In genomic region chr2:24926220-24926601, GRCh38 we compare ENCODE assay signal across 14 cellular contexts. TPM values are rescaled to one million over a fixed set of nuclear protein-coding genes. Genes with fewer than 3 reads are reported as not detected.
DNase-seq lines count a peak whose midpoint lies in the region; ATAC-seq and TF ChIP-seq lines count a peak whose summit lies in the region.
"Had no signal": no experiment of that assay in that cellular context is flagged by ENCODE, and none has a peak within 500 bp of the region (broad histone marks: within the 10 kb centered on the region; RNA-seq: fewer than 3 reads in every experiment).

No MANE protein-coding gene starts in this region.

- H3K4me3 ChIP-seq in colonic mucosa (peak overlapping the region; percentile 22), thyroid gland (replicated peaks in 1 of 3) (no peak overlapping the region)

- no peaks in the 10 kb centered on the region for H3K27me3 ChIP-seq in colonic mucosa
- H3K27me3 ChIP-seq in thyroid gland: no peaks in the 10 kb centered on the region

- ATAC-seq in omental fat pad (ENCODE audit: low FRiP score): peak; percentile 4
- no peak for ATAC-seq in HG02571 (IDR thresholded peaks at IDR 0.05; ENCODE audit: unreplicated experiment)
- no peak for ATAC-seq in GM18861 (IDR thresholded peaks at IDR 0.05; ENCODE audit: unreplicated experiment)
- ATAC-seq: Panc1 had no signal

- no peak overlapping the region for H3K4me3 Mint-ChIP-seq in activated naive CD4-positive, alpha-beta T cell treated with anti-CD3 and anti-CD28 coated beads, Interleukin-2, amount 50 U/mL, for 24 hours

- intact Hi-C loops in colonic mucosa (cut with DNase I): no loop called here
- intact Hi-C loops in thyroid gland (cut with DNase I): no loop called here

- TF ChIP-seq CTCF in colonic mucosa (IDR thresholded peaks at IDR 0.05) (no peak), omental fat pad (IDR thresholded peaks at IDR 0.05) (no peak), thyroid gland (IDR thresholded peaks at IDR 0.05) (no peak)

- H3K4me1 ChIP-seq in colonic mucosa (no peaks in the 10 kb centered on the region), thyroid gland (no peaks in the 10 kb centered on the region)

- H3K27ac ChIP-seq in colonic mucosa: no peak overlapping the region
- H3K27ac ChIP-seq in thyroid gland: peak overlapping the region in 2 of 3 donors; percentile 33 to 38

- peaks cover under 1% of the 10 kb centered on the region for H3K4me1 Mint-ChIP-seq in activated naive CD4-positive, alpha-beta T cell treated with anti-CD3 and anti-CD28 coated beads, Interleukin-2, amount 50 U/mL, for 24 hours

- H3K9me3 ChIP-seq in colonic mucosa (no peaks in the 10 kb centered on the region), thyroid gland (no peaks in the 10 kb centered on the region)

- DNase-seq in activated naive CD4-positive, alpha-beta T cell (lab: John Stamatoyannopoulos, UW): no peak
- DNase-seq in colonic mucosa (no peak), omental fat pad (ENCODE audit: low spot score) (no peak), thyroid gland (no peak), DMS79 treated with DMSO at 0.1 percent for 48 hours (lab: John Stamatoyannopoulos, UW) (no peak)
- DNase-seq: midbrain, NCI-H1048, NCI-H2227 treated with DMSO at 0.1 percent for 48 hours had no signal

- H3K9me3 Mint-ChIP-seq in activated naive CD4-positive, alpha-beta T cell treated with anti-CD3 and anti-CD28 coated beads, Interleukin-2, amount 50 U/mL, for 24 hours: no peaks in the 10 kb centered on the region
- H3K9me3 Mint-ChIP-seq: activated CD4-positive, alpha-beta T cell treated with anti-CD3 and anti-CD28 coated beads, Interleukin-2, amount 10 ng/mL, durations not matched to agents 24 days and 14 days had no signal

- peak overlapping the region; percentile 79 for H3K27ac Mint-ChIP-seq in activated naive CD4-positive, alpha-beta T cell treated with anti-CD3 and anti-CD28 coated beads, Interleukin-2, amount 50 U/mL, for 24 hours
- H3K27ac Mint-ChIP-seq: activated CD4-positive, alpha-beta T cell treated with anti-CD3 and anti-CD28 coated beads, Interleukin-2, amount 10 ng/mL, durations not matched to agents 24 days and 14 days; progenitor cell of endocrine pancreas had no signal

- no peak for TF ChIP-seq POLR2A in thyroid gland (IDR thresholded peaks at IDR 0.05)

- H3K27me3 Mint-ChIP-seq in activated naive CD4-positive, alpha-beta T cell treated with anti-CD3 and anti-CD28 coated beads, Interleukin-2, amount 50 U/mL, for 24 hours: no peaks in the 10 kb centered on the region

- no peaks in the 10 kb centered on the region for H3K36me3 Mint-ChIP-seq in activated naive CD4-positive, alpha-beta T cell treated with anti-CD3 and anti-CD28 coated beads, Interleukin-2, amount 50 U/mL, for 24 hours

- 90 to 95% methylated on average over 13 to 14 of the region's 14 CpGs for WGBS in thyroid gland, 2 donors

- H3K9ac ChIP-seq in colonic mucosa (ENCODE audit: low read depth in 2 of 2, low read length in 2 of 2): peak overlapping the region; percentile 41 to 52

- no peaks in the 10 kb centered on the region for H3K36me3 ChIP-seq in colonic mucosa
- no peaks in the 10 kb centered on the region for H3K36me3 ChIP-seq in thyroid gland

RNA-seq across cellular contexts. Expression of gene ADCY3, which starts 6.2 kb away (rescaled TPM):
- 10 to 100 TPM; 25.2 to 33.7 TPM for total RNA-seq in colonic mucosa
- total RNA-seq in omental fat pad: 100 to 1,000 TPM in 1 of 4 donors, 10 to 100 TPM in 3; 74.5 to 116 (median 95.1) TPM
- 10 to 100 TPM; 17.5 to 38.7 (median 29.2) TPM for total RNA-seq in thyroid gland

RNA-seq across cellular contexts. Expression of gene DNAJC27, which starts 45.5 kb away (rescaled TPM):
- total RNA-seq in colonic mucosa (1 to 10 TPM; 3.4 to 3.9 TPM), omental fat pad (10 to 100 TPM in 2 of 4 donors, 1 to 10 TPM in 2; 7.2 to 21.8 (median 10.8) TPM), thyroid gland (10 to 100 TPM in 3 of 4 donors, 1 to 10 TPM in 1; 7.7 to 16.1 (median 15.7) TPM)
